In the genomic region with DNA sequence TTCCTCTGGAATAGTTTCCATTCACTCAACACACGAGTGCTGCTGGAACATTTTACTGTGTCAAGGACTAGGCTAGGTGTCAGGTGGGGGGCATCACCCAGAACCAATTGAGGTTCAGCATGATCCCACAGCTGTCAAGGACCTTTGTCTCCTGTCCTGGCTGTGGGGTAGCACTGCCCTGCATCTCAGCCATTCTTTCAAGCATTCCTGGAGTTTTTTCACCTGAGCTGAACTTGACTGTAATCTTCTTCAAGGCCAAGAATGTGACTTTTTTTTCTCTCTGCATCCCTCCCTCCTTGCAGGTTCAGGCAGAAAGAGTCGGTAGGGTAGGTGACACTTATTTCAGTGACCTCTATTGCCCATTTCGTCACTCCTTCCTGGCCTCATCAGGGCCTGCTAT, we compare ENCODE assay signal across 18 cellular contexts. TPM values are rescaled to one million over a fixed set of nuclear protein-coding genes. Genes with fewer than 3 reads are reported as not detected.
DNase-seq lines count a peak whose midpoint lies in the region; ATAC-seq and TF ChIP-seq lines count a peak whose summit lies in the region.
"Had no signal": no experiment of that assay in that cellular context is flagged by ENCODE, and none has a peak within 500 bp of the region (broad histone marks: within the 10 kb centered on the region; RNA-seq: fewer than 3 reads in every experiment).

No MANE protein-coding gene starts in this region.

- no peak overlapping the region for H4K5ac ChIP-seq in mesendoderm (ENCODE audit: low read length)

- no peak overlapping the region for H3K18ac ChIP-seq in mesendoderm (ENCODE audit: low read length)

- no peak overlapping the region for H3K56ac ChIP-seq in mesendoderm (ENCODE audit: low read length)

- no peaks in the 10 kb centered on the region for H3K4me1 ChIP-seq in mesendoderm (ENCODE audit: control insufficient read depth, low read depth, low read length)

- peaks cover 31% of the 10 kb centered on the region for H3K27me3 Mint-ChIP-seq in type B pancreatic cell

- H3K4me1 Mint-ChIP-seq in type B pancreatic cell (ENCODE audit: unreplicated experiment), result peaks cover 12% of the 10 kb centered on the region
- H3K4me1 Mint-ChIP-seq: CD14-positive monocyte had no signal

- H3K27ac ChIP-seq in VCaP (peak overlapping the region; percentile 66; the same call in 1 of the 2 replicates), cingulate gyrus (ENCODE audit: low read depth, low read length) (peak overlapping the region; percentile 21), mesendoderm (ENCODE audit: low read depth, low read length) (no peak overlapping the region), coronary artery (no peak overlapping the region)
- H3K27ac ChIP-seq: A549 had no signal

- H3K9ac ChIP-seq in mesendoderm (ENCODE audit: low read length), result no peak overlapping the region

- H3K27ac Mint-ChIP-seq in type B pancreatic cell, result no peak overlapping the region
- H3K27ac Mint-ChIP-seq: CD14-positive monocyte; CD8-positive, alpha-beta T cell had no signal

- no peak overlapping the region for H3K4ac ChIP-seq in mesendoderm (ENCODE audit: low read depth, low read length)

- WGBS in mesendoderm (ENCODE audit: extremely low coverage, insufficient coverage, low lambda C conversion rate), result no CpG with 5 or more reads among the region's 3 CpGs

- H2BK120ac ChIP-seq in mesendoderm (ENCODE audit: low read depth, low read length), result no peak overlapping the region

- no peak for ATAC-seq in GM21576 (IDR thresholded peaks at IDR 0.05; ENCODE audit: unreplicated experiment)
- ATAC-seq: A549; CD8-positive, alpha-beta T cell; HepG2 had no signal

- H3K4me2 ChIP-seq in mesendoderm (ENCODE audit: low read length), result no peak overlapping the region
- H3K4me2 ChIP-seq: A549 had no signal

- H3K36me3 Mint-ChIP-seq in type B pancreatic cell, result peaks cover under 1% of the 10 kb centered on the region
- H3K36me3 Mint-ChIP-seq: CD14-positive monocyte; CD8-positive, alpha-beta T cell had no signal

- H3K27me3 ChIP-seq in mesendoderm (ENCODE audit: insufficient read depth, low read length, poor library complexity), result peaks cover 16% of the 10 kb centered on the region

- no peaks in the 10 kb centered on the region for H3K79me2 ChIP-seq in mesendoderm (ENCODE audit: control insufficient read depth, insufficient read depth, low read length)

- peak overlapping the region; percentile 55 for H3K4me3 Mint-ChIP-seq in type B pancreatic cell
- H3K4me3 Mint-ChIP-seq: CD8-positive, alpha-beta T cell had no signal

- no peak overlapping the region for H3K23ac ChIP-seq in mesendoderm (ENCODE audit: low read length)

- H3K36me3 ChIP-seq in mesendoderm (ENCODE audit: control insufficient read depth, insufficient read depth, low read length), result no peaks in the 10 kb centered on the region

- H3K4me3 ChIP-seq in mesendoderm (ENCODE audit: low read length) (no peak overlapping the region), coronary artery (no peak overlapping the region)
- H3K4me3 ChIP-seq: A549 had no signal

- no peaks in the 10 kb centered on the region for H3K79me1 ChIP-seq in mesendoderm (ENCODE audit: low read length)

- peak; percentile 80 for DNase-seq in mesendoderm
- no peak for DNase-seq in type B pancreatic cell (ENCODE audit: extremely low spot score, unreplicated experiment)
- DNase-seq in coronary artery (ENCODE audit: low spot score), result no peak
- DNase-seq in anterior cingulate cortex (lab: John Stamatoyannopoulos, UW), result no peak
- DNase-seq: CD8-positive, alpha-beta T cell; COR-L47; DMS153; EL; GDM1; H7 had no signal

- peaks cover under 1% of the 10 kb centered on the region for H3K9me3 Mint-ChIP-seq in type B pancreatic cell

- H2AK5ac ChIP-seq in mesendoderm (ENCODE audit: low read length), result no peak overlapping the region

- no peak for TF ChIP-seq CTCF in VCaP (conservative IDR thresholded peaks at IDR 0.05)
- TF ChIP-seq CTCF in type B pancreatic cell (conservative IDR thresholded peaks at IDR 0.05), result no peak
- no peak for TF ChIP-seq CTCF in coronary artery (IDR thresholded peaks at IDR 0.05)

- H4K8ac ChIP-seq in mesendoderm (ENCODE audit: low read depth, low read length), result no peak overlapping the region

- no peak overlapping the region for H2BK5ac ChIP-seq in mesendoderm (ENCODE audit: low read length)

- no peak overlapping the region for H2BK15ac ChIP-seq in mesendoderm (replicated peaks; ENCODE audit: low read depth)

RNA-seq across cellular contexts. Expression of gene MAPK4, which starts 3.5 kb away (rescaled TPM):
- 1.2 TPM for polyA plus RNA-seq in mesendoderm (2013, experiment 1 of 2)
- 1.2 TPM for polyA plus RNA-seq in mesendoderm (2013, experiment 2 of 2)
- total RNA-seq in type B pancreatic cell (ENCODE audit: low replicate concordance), result 6.7 and 7.5 TPM in 2 replicates
- total RNA-seq: CD8-positive, alpha-beta T cell; HepG2 had no signal
- polyA plus RNA-seq: AG04450, BJ, CD14-positive monocyte, HepG2 had no signal

Comparison
In these comparisons a context has a peak if more than half of its experiments do, and no peak if none do; other contexts are left out.
1. H3K27ac ChIP-seq: peak in VCaP (single experiment) and cingulate gyrus (single experiment); none in mesendoderm (single experiment) and coronary artery (0 of 2).